Comparison of ENCODE assay signal across 3 cellular contexts in the genomic region with DNA sequence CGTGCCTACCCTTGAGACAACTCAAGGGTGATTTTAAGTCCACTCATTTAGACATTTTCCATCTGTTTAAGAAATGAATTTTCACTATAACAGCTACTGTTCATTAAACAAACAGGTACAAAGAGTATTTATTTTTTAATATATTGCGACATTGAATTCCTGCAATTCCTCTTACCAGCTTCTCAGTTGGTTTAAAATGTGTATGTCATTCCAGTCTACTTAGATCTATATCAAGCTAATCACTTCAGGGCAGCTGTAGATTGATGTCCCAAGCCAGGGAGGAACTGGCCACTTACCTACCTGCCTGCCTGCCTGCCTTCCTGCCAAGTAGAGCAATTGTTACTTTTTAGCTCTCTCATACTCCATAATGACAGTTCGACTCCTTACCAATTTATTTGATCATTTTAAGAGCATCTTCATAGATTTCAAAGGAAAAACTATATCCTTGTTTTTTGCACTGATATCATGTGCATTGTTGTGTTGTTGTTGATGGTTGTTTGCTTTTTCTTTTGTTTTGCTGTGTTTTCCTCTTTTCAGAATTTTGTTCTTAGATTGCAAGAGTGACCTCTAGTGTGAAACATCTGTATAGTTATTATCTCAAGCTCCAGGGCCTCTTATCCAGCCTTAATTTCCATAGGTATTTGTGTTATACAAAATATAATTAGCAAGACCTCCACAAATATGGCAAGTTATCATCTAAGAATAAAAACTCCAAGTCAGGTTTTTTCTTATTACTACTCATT.
TF ChIP-seq lines count a peak whose summit lies in the region.

No MANE protein-coding gene starts in this region.

TF ChIP-seq in SK-N-SH, 30 proteins besides CTCF, POLR2A, EP300 and RAD21 (continues in another document):
- TF ChIP-seq, protein P1, sequence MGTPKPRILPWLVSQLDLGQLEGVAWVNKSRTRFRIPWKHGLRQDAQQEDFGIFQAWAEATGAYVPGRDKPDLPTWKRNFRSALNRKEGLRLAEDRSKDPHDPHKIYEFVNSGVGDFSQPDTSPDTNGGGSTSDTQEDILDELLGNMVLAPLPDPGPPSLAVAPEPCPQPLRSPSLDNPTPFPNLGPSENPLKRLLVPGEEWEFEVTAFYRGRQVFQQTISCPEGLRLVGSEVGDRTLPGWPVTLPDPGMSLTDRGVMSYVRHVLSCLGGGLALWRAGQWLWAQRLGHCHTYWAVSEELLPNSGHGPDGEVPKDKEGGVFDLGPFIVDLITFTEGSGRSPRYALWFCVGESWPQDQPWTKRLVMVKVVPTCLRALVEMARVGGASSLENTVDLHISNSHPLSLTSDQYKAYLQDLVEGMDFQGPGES (IDR thresholded peaks at IDR 0.05; ENCODE audit: low read depth, low read length) = no peak
- TF ChIP-seq FOXJ3 (CRISPR knock-in tag; IDR thresholded peaks at IDR 0.05) (no peak), GATA2 (CRISPR knock-in tag; IDR thresholded peaks at IDR 0.05) (no peak), NRF1 (IDR thresholded peaks at IDR 0.05; ENCODE audit: low read depth, low read length) (no peak), EZH2phosphoT487 (IDR thresholded peaks at IDR 0.05; ENCODE audit: borderline replicate concordance, low read depth) (no peak), ELF1 (IDR thresholded peaks at IDR 0.05) (no peak), JUND (IDR thresholded peaks at IDR 0.05) (no peak), YY1 (IDR thresholded peaks at IDR 0.05; ENCODE audit: low read depth) (no peak), POLR2AphosphoS5 (IDR thresholded peaks at IDR 0.05; ENCODE audit: low read depth, low read length) (no peak), CHD2 (IDR thresholded peaks at IDR 0.05; ENCODE audit: low read length, partially characterized antibody) (no peak), RFX5 (IDR thresholded peaks at IDR 0.05; ENCODE audit: low read length) (no peak), TEAD4 (IDR thresholded peaks at IDR 0.05; ENCODE audit: borderline replicate concordance, insufficient read depth) (no peak), GABPA (IDR thresholded peaks at IDR 0.05; ENCODE audit: low read depth) (no peak), MXI1 (IDR thresholded peaks at IDR 0.05; ENCODE audit: low read depth, low read length) (no peak)
- TF ChIP-seq, protein P2, sequence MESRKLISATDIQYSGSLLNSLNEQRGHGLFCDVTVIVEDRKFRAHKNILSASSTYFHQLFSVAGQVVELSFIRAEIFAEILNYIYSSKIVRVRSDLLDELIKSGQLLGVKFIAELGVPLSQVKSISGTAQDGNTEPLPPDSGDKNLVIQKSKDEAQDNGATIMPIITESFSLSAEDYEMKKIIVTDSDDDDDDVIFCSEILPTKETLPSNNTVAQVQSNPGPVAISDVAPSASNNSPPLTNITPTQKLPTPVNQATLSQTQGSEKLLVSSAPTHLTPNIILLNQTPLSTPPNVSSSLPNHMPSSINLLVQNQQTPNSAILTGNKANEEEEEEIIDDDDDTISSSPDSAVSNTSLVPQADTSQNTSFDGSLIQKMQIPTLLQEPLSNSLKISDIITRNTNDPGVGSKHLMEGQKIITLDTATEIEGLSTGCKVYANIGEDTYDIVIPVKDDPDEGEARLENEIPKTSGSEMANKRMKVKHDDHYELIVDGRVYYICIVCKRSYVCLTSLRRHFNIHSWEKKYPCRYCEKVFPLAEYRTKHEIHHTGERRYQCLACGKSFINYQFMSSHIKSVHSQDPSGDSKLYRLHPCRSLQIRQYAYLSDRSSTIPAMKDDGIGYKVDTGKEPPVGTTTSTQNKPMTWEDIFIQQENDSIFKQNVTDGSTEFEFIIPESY (IDR thresholded peaks at IDR 0.05; ENCODE audit: borderline replicate concordance, low read depth) = no peak
- TF ChIP-seq, protein P3, sequence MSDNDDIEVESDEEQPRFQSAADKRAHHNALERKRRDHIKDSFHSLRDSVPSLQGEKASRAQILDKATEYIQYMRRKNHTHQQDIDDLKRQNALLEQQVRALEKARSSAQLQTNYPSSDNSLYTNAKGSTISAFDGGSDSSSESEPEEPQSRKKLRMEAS (IDR thresholded peaks at IDR 0.05; ENCODE audit: low read depth) = no peak
- TF ChIP-seq, protein P4, sequence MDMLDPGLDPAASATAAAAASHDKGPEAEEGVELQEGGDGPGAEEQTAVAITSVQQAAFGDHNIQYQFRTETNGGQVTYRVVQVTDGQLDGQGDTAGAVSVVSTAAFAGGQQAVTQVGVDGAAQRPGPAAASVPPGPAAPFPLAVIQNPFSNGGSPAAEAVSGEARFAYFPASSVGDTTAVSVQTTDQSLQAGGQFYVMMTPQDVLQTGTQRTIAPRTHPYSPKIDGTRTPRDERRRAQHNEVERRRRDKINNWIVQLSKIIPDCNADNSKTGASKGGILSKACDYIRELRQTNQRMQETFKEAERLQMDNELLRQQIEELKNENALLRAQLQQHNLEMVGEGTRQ (IDR thresholded peaks at IDR 0.05; ENCODE audit: borderline replicate concordance, low read depth, low read length) = no peak

TF ChIP-seq in SK-N-SH treated with all-trans-retinoic acid at 6 μM for 48 hours, 23 proteins besides CTCF, POLR2A, EP300 and RAD21:
- TF ChIP-seq, protein P5, sequence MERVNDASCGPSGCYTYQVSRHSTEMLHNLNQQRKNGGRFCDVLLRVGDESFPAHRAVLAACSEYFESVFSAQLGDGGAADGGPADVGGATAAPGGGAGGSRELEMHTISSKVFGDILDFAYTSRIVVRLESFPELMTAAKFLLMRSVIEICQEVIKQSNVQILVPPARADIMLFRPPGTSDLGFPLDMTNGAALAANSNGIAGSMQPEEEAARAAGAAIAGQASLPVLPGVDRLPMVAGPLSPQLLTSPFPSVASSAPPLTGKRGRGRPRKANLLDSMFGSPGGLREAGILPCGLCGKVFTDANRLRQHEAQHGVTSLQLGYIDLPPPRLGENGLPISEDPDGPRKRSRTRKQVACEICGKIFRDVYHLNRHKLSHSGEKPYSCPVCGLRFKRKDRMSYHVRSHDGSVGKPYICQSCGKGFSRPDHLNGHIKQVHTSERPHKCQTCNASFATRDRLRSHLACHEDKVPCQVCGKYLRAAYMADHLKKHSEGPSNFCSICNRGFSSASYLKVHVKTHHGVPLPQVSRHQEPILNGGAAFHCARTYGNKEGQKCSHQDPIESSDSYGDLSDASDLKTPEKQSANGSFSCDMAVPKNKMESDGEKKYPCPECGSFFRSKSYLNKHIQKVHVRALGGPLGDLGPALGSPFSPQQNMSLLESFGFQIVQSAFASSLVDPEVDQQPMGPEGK (CRISPR knock-in tag; IDR thresholded peaks at IDR 0.05; ENCODE audit: borderline replicate concordance) = no peak
- TF ChIP-seq, protein P6, sequence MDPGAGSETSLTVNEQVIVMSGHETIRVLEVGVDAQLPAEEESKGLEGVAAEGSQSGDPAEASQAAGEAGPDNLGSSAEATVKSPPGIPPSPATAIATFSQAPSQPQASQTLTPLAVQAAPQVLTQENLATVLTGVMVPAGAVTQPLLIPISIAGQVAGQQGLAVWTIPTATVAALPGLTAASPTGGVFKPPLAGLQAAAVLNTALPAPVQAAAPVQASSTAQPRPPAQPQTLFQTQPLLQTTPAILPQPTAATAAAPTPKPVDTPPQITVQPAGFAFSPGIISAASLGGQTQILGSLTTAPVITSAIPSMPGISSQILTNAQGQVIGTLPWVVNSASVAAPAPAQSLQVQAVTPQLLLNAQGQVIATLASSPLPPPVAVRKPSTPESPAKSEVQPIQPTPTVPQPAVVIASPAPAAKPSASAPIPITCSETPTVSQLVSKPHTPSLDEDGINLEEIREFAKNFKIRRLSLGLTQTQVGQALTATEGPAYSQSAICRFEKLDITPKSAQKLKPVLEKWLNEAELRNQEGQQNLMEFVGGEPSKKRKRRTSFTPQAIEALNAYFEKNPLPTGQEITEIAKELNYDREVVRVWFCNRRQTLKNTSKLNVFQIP (CRISPR knock-in tag; IDR thresholded peaks at IDR 0.05; ENCODE audit: borderline replicate concordance, low read depth) = no peak
- no peak for TF ChIP-seq ZNF70 (CRISPR knock-in tag; IDR thresholded peaks at IDR 0.05)
- TF ChIP-seq ZC3H10 (CRISPR knock-in tag; IDR thresholded peaks at IDR 0.05) = no peak
- TF ChIP-seq BACH2 (CRISPR knock-in tag; IDR thresholded peaks at IDR 0.05; ENCODE audit: borderline replicate concordance) = no peak
- TF ChIP-seq ZNF8 (CRISPR knock-in tag; IDR thresholded peaks at IDR 0.05) = no peak
TF ChIP-seq in SK-N-SH treated with all-trans-retinoic acid at 6 μM for 48 hours: peak in this region for 0.

TF ChIP-seq in WTC11, 78 proteins besides CTCF, POLR2A, EP300 and RAD21 (continued from another document):
- TF ChIP-seq, protein P7, sequence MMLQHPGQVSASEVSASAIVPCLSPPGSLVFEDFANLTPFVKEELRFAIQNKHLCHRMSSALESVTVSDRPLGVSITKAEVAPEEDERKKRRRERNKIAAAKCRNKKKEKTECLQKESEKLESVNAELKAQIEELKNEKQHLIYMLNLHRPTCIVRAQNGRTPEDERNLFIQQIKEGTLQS (CRISPR knock-in tag; conservative IDR thresholded peaks at IDR 0.05) = no peak
